In genomic region chr17:51079049-51079448, GRCh38 we compare ENCODE assay signal across 19 cellular contexts. TPM values are rescaled to one million over a fixed set of nuclear protein-coding genes. Genes with fewer than 3 reads are reported as not detected.
DNase-seq lines count a peak whose midpoint lies in the region; ATAC-seq, FAIRE-seq and TF ChIP-seq lines count a peak whose summit lies in the region.
"Had no signal": no experiment of that assay in that cellular context is flagged by ENCODE, and none has a peak within 500 bp of the region (broad histone marks: within the 10 kb centered on the region; RNA-seq: fewer than 3 reads in every experiment).

No MANE protein-coding gene starts in this region.

- H2BK120ac ChIP-seq in IMR-90 (ENCODE audit: low read depth, low read length): no peak overlapping the region

- H3K27ac ChIP-seq in IMR-90 (ENCODE audit: insufficient read depth, low read length) (peak overlapping the region; percentile 43; the same call in 1 of the 2 replicates), neutrophil (peak overlapping the region; percentile 41), ovary (no peak overlapping the region), body of pancreas (no peak overlapping the region)
- H3K27ac ChIP-seq: adrenal gland, tibial nerve had no signal

- no TSS peak for BruUV-seq in IMR-90 (replicated peaks; lab: Mats Ljungman, UMichigan)

- H3K9me1 ChIP-seq in IMR-90 (ENCODE audit: insufficient read depth, low read length): peaks cover 2% of the 10 kb centered on the region; the same call in 1 of the 2 replicates

- CTCF ChIA-PET in IMR-90 (lab: Yijun Ruan, JAX): interaction anchor here (0.8 kb wide), 1 partner anchor 309 kb away, joined by 3 read pairs; no protein-coding TSS in a partner anchor

- H3K14ac ChIP-seq in IMR-90 (replicated peaks; ENCODE audit: low read depth, low read length): no peak overlapping the region; the same call in 1 of the 2 replicates

- no peak overlapping the region for H3K9ac ChIP-seq in IMR-90 (ENCODE audit: low read depth, low read length)

- H2AK5ac ChIP-seq in IMR-90 (ENCODE audit: low read depth, low read length): no peak overlapping the region; the same call in 1 of the 2 replicates

- H2BK15ac ChIP-seq in IMR-90 (ENCODE audit: low read depth, low read length): no peak overlapping the region

- no peak overlapping the region for H4K91ac ChIP-seq in IMR-90 (ENCODE audit: insufficient read depth, low read depth, low read length)

- POLR2A ChIA-PET in IMR-90 (lab: Charles Lee; ENCODE audit: unreplicated experiment): no interaction called here

- H2BK5ac ChIP-seq in IMR-90 (ENCODE audit: low read depth, low read length, poor library complexity, severe bottlenecking): peak overlapping the region; percentile 84

- dilution Hi-C loops in IMR-90 (cut with HindIII; ENCODE audit: low sequenced_read_pairs, unreplicated experiment): no loop called here

- H3K4me3 ChIP-seq in IMR-90 (ENCODE audit: insufficient read depth, low read depth, low read length) (no peak overlapping the region), bronchial epithelial cell (ENCODE audit: low read depth, low read length) (no peak overlapping the region), neutrophil (ENCODE audit: low read depth in 1 of 2, low read length in 1 of 2) (no peak overlapping the region), ovary (no peak overlapping the region), body of pancreas (no peak overlapping the region), HAP-1 (no peak overlapping the region)
- H3K4me3 ChIP-seq: adrenal gland, tibial nerve had no signal

- TF ChIP-seq EP300 in ovary (IDR thresholded peaks at IDR 0.05): no peak

- peak overlapping the region in 1 of 2 experiments; percentile 36; a peak in 1 of 4 replicates for H4K8ac ChIP-seq in IMR-90 (ENCODE audit: low read depth in 2 of 2, low read length in 2 of 2)

- H3K4me2 ChIP-seq in IMR-90 (ENCODE audit: low read depth, low read length): peak overlapping the region; percentile 84; the same call in 1 of the 2 replicates

- H3K27me3 ChIP-seq in IMR-90 (ENCODE audit: control insufficient read depth, insufficient read depth, low read length) (no peaks in the 10 kb centered on the region), bronchial epithelial cell (ENCODE audit: control insufficient read depth, insufficient read depth, low read length) (no peaks in the 10 kb centered on the region), neutrophil (no peaks in the 10 kb centered on the region), ovary (no peaks in the 10 kb centered on the region), body of pancreas (no peaks in the 10 kb centered on the region), HAP-1 (ENCODE audit: low read depth) (0 out of 2 replicates have a peak, but pooled peaks cover 3% of the 10 kb centered on the region)
- H3K27me3 ChIP-seq: adrenal gland, tibial nerve had no signal

- H3K56ac ChIP-seq in IMR-90 (ENCODE audit: extremely low read depth, insufficient read depth, low read length): no peak overlapping the region

- no peak for FAIRE-seq in bronchial epithelial cell (lab: Jason Lieb, UNC)
- FAIRE-seq: endometrium, small intestine had no signal

- no peaks in the 10 kb centered on the region; the same call in 1 of the 2 replicates for H4K20me1 ChIP-seq in IMR-90 (ENCODE audit: insufficient read depth, low read length)

- TF ChIP-seq CTCF in IMR-90 (conservative IDR thresholded peaks at IDR 0.05; ENCODE audit: low read depth, low read length): no peak
- no peak for TF ChIP-seq CTCF in bronchial epithelial cell (IDR thresholded peaks at IDR 0.05; ENCODE audit: insufficient read depth, low read length, severe bottlenecking)
- TF ChIP-seq CTCF in neutrophil (IDR thresholded peaks at IDR 0.05): no peak
- no peak for TF ChIP-seq CTCF in ovary (IDR thresholded peaks at IDR 0.05)
- TF ChIP-seq CTCF in body of pancreas (IDR thresholded peaks at IDR 0.05): no peak

- H3K9me3 ChIP-seq in IMR-90 (ENCODE audit: control insufficient read depth, insufficient read depth, low read length) (no peaks in the 10 kb centered on the region), neutrophil (no peaks in the 10 kb centered on the region), ovary (no peaks in the 10 kb centered on the region), body of pancreas (no peaks in the 10 kb centered on the region), HAP-1 (no peaks in the 10 kb centered on the region)
- H3K9me3 ChIP-seq: adrenal gland, tibial nerve had no signal

- 100% methylated on average over 2 of the region's 5 CpGs; no CpG with 5 or more reads in 1 of the 2 experiments for WGBS in IMR-90 (ENCODE audit: extremely low coverage in 2 of 2, insufficient read length in 1 of 2), 2 experiments
- 76 to 79% (median 76%) methylated on average over 5 of the region's 5 CpGs for WGBS in ovary, 3 donors
- WGBS in body of pancreas, 2 donors: 76 to 83% methylated on average over 5 of the region's 5 CpGs

- no peak overlapping the region for H4K5ac ChIP-seq in IMR-90 (ENCODE audit: low read depth, low read length)

- H3K23ac ChIP-seq in IMR-90 (ENCODE audit: low read depth, low read length): no peak overlapping the region

- no peak overlapping the region for H2BK20ac ChIP-seq in IMR-90 (ENCODE audit: low read depth, low read length)

- H3K36me3 ChIP-seq in IMR-90 (ENCODE audit: control insufficient read depth, insufficient read depth, low read length) (peaks cover 9% of the 10 kb centered on the region), bronchial epithelial cell (ENCODE audit: control insufficient read depth, insufficient read depth, low read length) (peaks cover 3% of the 10 kb centered on the region), neutrophil (peaks cover 42% of the 10 kb centered on the region), ovary (no peaks in the 10 kb centered on the region), body of pancreas (replicated peaks in 1 of 2; ENCODE audit: insufficient read depth in 1 of 2, low read depth in 2 of 2) (peaks cover 0 to 8% of the 10 kb centered on the region in 2 donors), HAP-1 (replicated peaks) (peaks cover 19% of the 10 kb centered on the region)

- no peak overlapping the region for H2AK9ac ChIP-seq in IMR-90 (replicated peaks; ENCODE audit: low read depth, low read length, poor library complexity)

- TF ChIP-seq POLR2A in IMR-90 (IDR thresholded peaks at IDR 0.05; ENCODE audit: low read depth, low read length) (no peak), ovary (IDR thresholded peaks at IDR 0.05) (no peak), body of pancreas (IDR thresholded peaks at IDR 0.05) (no peak)

- in situ Hi-C loops in IMR-90 (cut with MboI; ENCODE audit: low sequenced_read_pairs): no loop called here
- in situ Hi-C loops in HAP-1 (cut with MboI; ENCODE audit: low sequenced_read_pairs): no loop called here

- DNase-seq in EL (peak; percentile 56), IMR-90 (peak; percentile 69), bronchial epithelial cell (ENCODE audit: low read depth) (peak; percentile 28), ovary (no peak), body of pancreas (no peak), HAP-1 (ENCODE audit: low spot score in 2 of 2) (no peak), COLO829 (ENCODE audit: low spot score) (no peak)
- DNase-seq: activated CD4-positive, CD25-positive, alpha-beta regulatory T cell; adrenal gland; CD4-positive, alpha-beta T cell; cerebellar nuclear complex; DND-41; head of caudate nucleus; NCI-H1436; small intestine had no signal

- no peak overlapping the region; the same call in 1 of the 2 replicates for H3K18ac ChIP-seq in IMR-90 (ENCODE audit: low read depth, low read length)

- 0 out of 2 replicates have a peak, but pooled peaks cover 1% of the 10 kb centered on the region for H3K4me1 ChIP-seq in IMR-90 (ENCODE audit: control insufficient read depth, insufficient read depth, low read length)
- peaks cover 5 to 8% of the 10 kb centered on the region in 2 experiments for H3K4me1 ChIP-seq in neutrophil (ENCODE audit: control insufficient read depth in 1 of 2, insufficient read depth in 1 of 2, low read depth in 1 of 2, low read length in 1 of 2)
- peaks cover 1% of the 10 kb centered on the region for H3K4me1 ChIP-seq in ovary (ENCODE audit: insufficient read depth)
- H3K4me1 ChIP-seq in body of pancreas: no peaks in the 10 kb centered on the region
- no peaks in the 10 kb centered on the region for H3K4me1 ChIP-seq in HAP-1
- H3K4me1 ChIP-seq: tibial nerve had no signal

- TF ChIP-seq RAD21 in IMR-90 (IDR thresholded peaks at IDR 0.05; ENCODE audit: low read length): no peak

- ATAC-seq in IMR-90 (ENCODE audit: low read depth) (peak; percentile 59), body of pancreas (no peak)
- ATAC-seq: Right ventricle myocardium inferior had no signal

- no peak overlapping the region for H2AFZ ChIP-seq in IMR-90 (replicated peaks; ENCODE audit: low read length, poor library complexity)

- intact Hi-C loops in IMR-90 (cut with micrococcal nuclease): no loop called here
- intact Hi-C loops in ovary (cut with DNase I): no loop called here
- intact Hi-C loops in body of pancreas (cut with DNase I): no loop called here

- peaks cover 31 to 68% of the 10 kb centered on the region in 2 experiments for H3K79me1 ChIP-seq in IMR-90 (ENCODE audit: low read depth in 1 of 2, low read length in 2 of 2)

- peak overlapping the region; percentile 45 for H3K4ac ChIP-seq in IMR-90 (ENCODE audit: low read depth, low read length)

TF ChIP-seq in IMR-90, 13 proteins besides CTCF, POLR2A, EP300 and RAD21:
- TF ChIP-seq CEBPB (IDR thresholded peaks at IDR 0.05; ENCODE audit: low read depth, low read length): 0 out of 2 replicates have a peak, but pooled peaks have one; percentile 18
- no peak for TF ChIP-seq MAFK (IDR thresholded peaks at IDR 0.05; ENCODE audit: low read depth, low read length)
- TF ChIP-seq FOS (IDR thresholded peaks at IDR 0.05; ENCODE audit: low read depth, low read length): peak; percentile 53
- no peak for TF ChIP-seq BHLHE40 (IDR thresholded peaks at IDR 0.05; ENCODE audit: low read depth, low read length)
- TF ChIP-seq MAZ (IDR thresholded peaks at IDR 0.05; ENCODE audit: borderline replicate concordance, low read depth, low read length): no peak

RNA-seq across cellular contexts. Expression of gene SPAG9, which starts 41.6 kb away (rescaled TPM):
- 75.5 and 93.9 TPM in 2 replicates for total RNA-seq in IMR-90 (2012; rRNA removed)
- polyA plus RNA-seq in IMR-90 (2012; rRNA removed): 20.6 and 26.7 TPM in 2 replicates
- 4.7 and 6.2 TPM in 2 replicates for polyA plus RNA-seq in IMR-90 (2012; cell fraction: cytosol; rRNA removed)
- polyA plus RNA-seq in IMR-90 (2012; cell fraction: nucleus; rRNA removed; ENCODE audit: low replicate concordance): 14.2 and 68.3 TPM in 2 replicates
- 85.0 and 99.3 TPM in 2 replicates for total RNA-seq in bronchial epithelial cell
- 100 to 1,000 TPM in 2 of 7 donors, 10 to 100 TPM in 5; 63.4 to 103 (median 89.5) TPM for total RNA-seq in ovary
- 10 to 100 TPM; 28.8 to 69.6 TPM for polyA plus RNA-seq in ovary
- 10 to 100 TPM; 49.8 to 76.8 TPM for total RNA-seq in body of pancreas

Comparison
In these comparisons a context has a peak if more than half of its experiments do, and no peak if none do; other contexts are left out.
1. DNase-seq: peak in EL (single experiment), IMR-90 (single experiment) and bronchial epithelial cell (single experiment); none in ovary (0 of 5), body of pancreas (0 of 4), HAP-1 (0 of 2) and COLO829 (single experiment).
2. H3K27ac ChIP-seq: peak in IMR-90 (single experiment) and neutrophil (single experiment); none in ovary (0 of 2) and body of pancreas (0 of 4).